ENCODE assay signal across 4 cellular contexts in the genomic region with DNA sequence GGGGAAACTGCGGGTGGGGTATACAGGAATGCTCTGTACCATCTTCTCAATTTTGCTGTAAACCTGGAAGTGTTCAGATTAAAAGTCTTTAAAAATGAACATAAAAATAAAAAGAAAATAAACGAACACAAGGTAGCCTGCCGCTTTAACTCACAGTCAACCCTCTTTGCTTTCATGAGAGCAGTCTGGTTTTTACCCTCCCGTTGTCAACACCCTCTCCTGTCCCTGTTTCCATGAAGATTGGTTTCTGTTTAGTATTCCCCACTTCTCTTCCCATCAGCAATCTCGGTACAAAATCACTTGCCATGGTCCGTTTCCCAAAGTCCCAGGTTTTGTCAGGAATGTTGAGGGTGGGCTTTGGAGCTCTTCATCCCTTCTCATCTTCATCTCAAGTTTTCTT. TPM values are rescaled to one million over a fixed set of nuclear protein-coding genes. Genes with fewer than 3 reads are reported as not detected.
"Had no signal": no experiment of that assay in that cellular context is flagged by ENCODE, and none has a peak within 500 bp of the region (broad histone marks: within the 10 kb centered on the region; RNA-seq: fewer than 3 reads in every experiment).

No MANE protein-coding gene starts in this region.

- ATAC-seq: GM12878 had no signal

- DNase-seq: GDM1, GF-D8 had no signal

RNA-seq across cellular contexts. Expression of a gene that starts 28.8 kb away (rescaled TPM):
- total RNA-seq: G401, GM12878 had no signal
